19 cellular contexts compared by ENCODE assay signal in the genomic region with DNA sequence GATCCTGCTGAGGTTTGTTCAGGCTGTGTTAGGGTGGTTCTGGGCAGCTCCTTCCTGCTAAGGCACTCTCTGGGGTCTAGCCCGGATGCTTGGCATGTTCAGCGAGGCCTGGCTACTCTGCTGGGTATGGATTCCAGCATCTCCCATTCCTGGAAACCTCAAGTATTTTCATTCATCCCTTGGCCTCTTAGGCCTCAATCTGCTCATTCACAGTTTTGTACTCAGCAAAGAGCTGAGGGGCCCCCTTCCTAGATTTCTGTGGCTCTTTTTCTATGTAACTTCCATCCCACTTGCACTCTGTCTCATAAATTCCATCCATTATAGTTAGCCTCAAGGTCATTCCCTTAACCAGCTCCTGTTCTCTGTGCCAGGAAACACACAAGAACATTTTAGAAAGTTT.
"Had no signal": no experiment of that assay in that cellular context is flagged by ENCODE, and none has a peak within 500 bp of the region (broad histone marks: within the 10 kb centered on the region; RNA-seq: fewer than 3 reads in every experiment).

No MANE protein-coding gene starts in this region.

- H3K9me3 ChIP-seq: colonic mucosa, gastroesophageal sphincter, heart right ventricle, SJCRH30 had no signal

- H3K27ac ChIP-seq: colonic mucosa, gastroesophageal sphincter, heart right ventricle, SJCRH30, skin epidermis had no signal

- H3K36me3 ChIP-seq: colonic mucosa, gastroesophageal sphincter, heart right ventricle, SJCRH30 had no signal

- ATAC-seq: activated CD8-positive, alpha-beta T cell treated with anti-CD3 and anti-CD28 coated beads, Interleukin-2, amount 10 ng/mL, durations not matched to agents 7 days and 5 days; gastroesophageal sphincter; heart right ventricle; natural killer cell; stimulated activated naive CD8-positive, alpha-beta T cell treated with anti-CD3 and anti-CD28 coated beads, Interleukin-15, amount 100 ng/mL, for 72 hours had no signal

- H3K4me3 ChIP-seq: colonic mucosa, gastroesophageal sphincter, heart right ventricle, SJCRH30, skin epidermis had no signal

- DNase-seq: activated CD4-positive, alpha-beta T cell treated with anti-CD3 and anti-CD28 coated beads, Interleukin-2, amount 10 ng/mL, durations not matched to agents 24 days and 14 days; activated CD8-positive, alpha-beta T cell treated with anti-CD3 and anti-CD28 coated beads, Interleukin-2, amount 10 ng/mL, durations not matched to agents 7 days and 5 days; activated naive CD4-positive, alpha-beta T cell treated with anti-CD3 and anti-CD28 coated beads for 36 hours; activated T-cell treated with anti-CD3 and anti-CD28 coated beads, Interleukin-2, amount 50 U/mL, for 24 hours; colonic mucosa; erythroblast; heart right ventricle; immature natural killer cell; mesendoderm; natural killer cell; SJCRH30; stimulated activated CD4-positive, alpha-beta T cell treated with anti-CD3 and anti-CD28 coated beads, Interleukin-15, amount 100 ng/mL, for 24 hours; stimulated activated CD4-positive, alpha-beta T cell treated with anti-CD3 and anti-CD28 coated beads, Interleukin-4, amount 100 ng/mL, for 1 hour; stimulated activated naive CD8-positive, alpha-beta T cell treated with anti-CD3 and anti-CD28 coated beads, Interleukin-15, amount 100 ng/mL, for 72 hours; T1000 had no signal

- H3K4me1 ChIP-seq: colonic mucosa, gastroesophageal sphincter, heart right ventricle, SJCRH30 had no signal

- FAIRE-seq: endometrium, urothelium cell line had no signal

- H3K27me3 ChIP-seq: colonic mucosa, gastroesophageal sphincter, heart right ventricle, SJCRH30 had no signal
